In the genomic region with DNA sequence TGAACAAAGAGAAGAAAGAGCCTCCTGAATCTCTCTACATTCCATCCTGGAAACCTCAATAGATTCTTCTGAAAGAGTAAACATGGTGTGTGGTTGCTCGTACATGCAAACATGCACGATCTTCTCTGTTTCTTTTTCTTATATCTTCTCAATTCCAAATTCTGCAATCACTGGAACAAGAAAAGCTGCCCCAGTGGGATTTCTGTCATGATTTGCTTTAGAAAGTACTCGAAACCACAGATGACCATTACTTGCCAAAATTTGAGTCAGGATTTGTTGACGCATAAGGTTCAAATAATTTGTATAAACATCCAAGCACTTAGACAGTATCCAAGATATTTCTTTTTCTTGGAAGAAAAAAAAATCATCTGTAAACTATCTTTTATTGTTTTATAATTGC, we compare ENCODE assay signal across 30 cellular contexts.
DNase-seq lines count a peak whose midpoint lies in the region; ATAC-seq and TF ChIP-seq lines count a peak whose summit lies in the region.
"Had no signal": no experiment of that assay in that cellular context is flagged by ENCODE, and none has a peak within 500 bp of the region (broad histone marks: within the 10 kb centered on the region; RNA-seq: fewer than 3 reads in every experiment).

No MANE protein-coding gene starts in this region.

- no peaks in the 10 kb centered on the region for H3F3A ChIP-seq in SK-N-SH (replicated peaks; ENCODE audit: insufficient read depth)

- H3K9me2 ChIP-seq in SK-N-SH, result no peaks in the 10 kb centered on the region; the same call in 1 of the 2 replicates

- 78% methylated on average over 4 of the region's 4 CpGs for WGBS in SK-N-SH (ENCODE audit: low lambda C conversion rate)

- no peak for TF ChIP-seq RAD21 in SK-N-SH (IDR thresholded peaks at IDR 0.05; ENCODE audit: low read length)

- intact Hi-C loops in gastrocnemius medialis (cut with DNase I; ENCODE audit: low total_unique reads), result no loop called here

- H4K20me1 ChIP-seq in SK-N-SH (ENCODE audit: insufficient read depth), result no peaks in the 10 kb centered on the region

- TF ChIP-seq CTCF in SK-N-SH (IDR thresholded peaks at IDR 0.05) (no peak), gastrocnemius medialis (IDR thresholded peaks at IDR 0.05 in 4 of 5, conservative IDR thresholded peaks at IDR 0.05 in 1 of 5) (no peak)

- H3K9me3 ChIP-seq in SK-N-SH (0 out of 2 replicates have a peak, but pooled peaks cover 5% of the 10 kb centered on the region), gastrocnemius medialis (no peaks in the 10 kb centered on the region)
- H3K9me3 ChIP-seq: BE2C, Peyer's patch, thyroid gland had no signal

- POLR2A ChIA-PET in SK-N-SH (lab: Yijun Ruan, JAX), result no interaction called here

- H3K27me3 ChIP-seq in SK-N-SH (ENCODE audit: insufficient read depth) (no peaks in the 10 kb centered on the region), gastrocnemius medialis (no peaks in the 10 kb centered on the region)
- H3K27me3 ChIP-seq: BE2C, Peyer's patch, thyroid gland had no signal

- peak overlapping the region; percentile 7; the same call in 1 of the 2 replicates for H2AFZ ChIP-seq in SK-N-SH (ENCODE audit: low read depth)
- H2AFZ ChIP-seq: parathyroid adenoma had no signal

- TF ChIP-seq POLR2A in gastrocnemius medialis (IDR thresholded peaks at IDR 0.05), result no peak

- no peaks in the 10 kb centered on the region for H3K79me2 ChIP-seq in SK-N-SH (ENCODE audit: insufficient read depth)
- H3K79me2 ChIP-seq: parathyroid adenoma had no signal

- CTCF ChIA-PET in SK-N-SH (lab: Yijun Ruan, JAX), result interaction anchor here (1.1 kb wide), 1 partner anchor 33 kb away, joined by 3 read pairs; no protein-coding TSS in a partner anchor

- H3K27ac ChIP-seq in SK-N-SH (ENCODE audit: low read depth in 2 of 2, low read length in 1 of 2), result no peak overlapping the region
- no peak overlapping the region for H3K27ac ChIP-seq in gastrocnemius medialis
- H3K27ac ChIP-seq: epithelial cell of prostate, KMS-11, parathyroid adenoma, Peyer's patch, thyroid gland had no signal

- H3K4me2 ChIP-seq in SK-N-SH, result no peak overlapping the region
- H3K4me2 ChIP-seq: KMS-11 had no signal

- H3K4me3 ChIP-seq in SK-N-SH (ENCODE audit: low read depth in 2 of 2, low read length in 1 of 2), result no peak overlapping the region
- H3K4me3 ChIP-seq in gastrocnemius medialis, result no peak overlapping the region
- H3K4me3 ChIP-seq: GM12878, Peyer's patch, thyroid gland had no signal

- in situ Hi-C loops in gastrocnemius medialis (cut with MboI; ENCODE audit: low sequenced_read_pairs in 4 of 4), result no loop called here

- H3K9ac ChIP-seq in SK-N-SH, result no peak overlapping the region
- H3K9ac ChIP-seq: KMS-11, parathyroid adenoma had no signal

- ATAC-seq in SK-N-SH treated with all-trans-retinoic acid at 6 μM for 48 hours (no peak), gastrocnemius medialis (no peak)
- ATAC-seq: GM12878; left ventricle myocardium superior; natural killer cell treated with Interleukin-12 subunit alpha and Interleukin-12 subunit beta and Interleukin-15 and Interleukin-18, amount 100 ng/mL, for 72 hours; right cardiac atrium; stimulated activated naive CD8-positive, alpha-beta T cell treated with anti-CD3 and anti-CD28 coated beads, Interleukin-15, Interleukin-2, amounts not matched to agents 100 U/mL and 50 U/mL, for 24 hours had no signal

- DNase-seq in SK-N-SH (no peak), astrocyte of the hippocampus (ENCODE audit: low read depth, low spot score) (peak; percentile 86), fibroblast of peridontal ligament (ENCODE audit: extremely low read depth) (peak; percentile 74), anterior cingulate cortex (lab: John Stamatoyannopoulos, UW) (no peak), D341Med (ENCODE audit: low spot score) (no peak), gastrocnemius medialis (no peak), SKM-1 treated with dmso at 0.1 percent for 144 hours (lab: John Stamatoyannopoulos, UW; ENCODE audit: unreplicated experiment) (no peak)
- DNase-seq: activated naive CD4-positive, alpha-beta T cell treated with Interleukin-2 at 50 U/mL for 16 hours; activated T-cell treated with anti-CD3 and anti-CD28 coated beads, Interleukin-2, amount 50 U/mL, for 48 hours; amniotic stem cell; BE2C; COR-L47; DMS79; islet precursor cell; left ventricle myocardium superior; MV-4-11; NCI-H2171 treated with DMSO at 0.1 percent for 48 hours; NCI-H524 treated with DMSO at 0.1 percent for 48 hours; Peyer's patch; right cardiac atrium; stimulated activated CD4-positive, alpha-beta T cell treated with anti-CD3 and anti-CD28 coated beads, Interleukin-15, amount 100 ng/mL, for 24 hours; stimulated activated naive CD8-positive, alpha-beta T cell treated with anti-CD3 and anti-CD28 coated beads, Interleukin-15, Interleukin-2, amounts not matched to agents 100 U/mL and 50 U/mL, for 24 hours; T-helper 1 cell; thyroid gland had no signal

- H3K4me1 ChIP-seq in SK-N-SH (ENCODE audit: control insufficient read depth in 1 of 2, insufficient read depth in 2 of 2, low read depth in 1 of 2, low read length in 1 of 2) (no peaks in the 10 kb centered on the region), gastrocnemius medialis (no peaks in the 10 kb centered on the region)
- H3K4me1 ChIP-seq: BE2C, parathyroid adenoma, Peyer's patch, thyroid gland had no signal

- no peaks in the 10 kb centered on the region for H3K36me3 ChIP-seq in SK-N-SH (replicated peaks in 1 of 2; ENCODE audit: control insufficient read depth in 1 of 2, insufficient read depth in 2 of 2, low read length in 1 of 2)
- H3K36me3 ChIP-seq in gastrocnemius medialis, result no peaks in the 10 kb centered on the region
- H3K36me3 ChIP-seq: BE2C, Peyer's patch, thyroid gland had no signal

- TF ChIP-seq EP300 in SK-N-SH (IDR thresholded peaks at IDR 0.05; ENCODE audit: borderline replicate concordance in 1 of 2, low read depth in 1 of 2, low read length in 1 of 2), result no peak

TF ChIP-seq in SK-N-SH, 30 proteins besides CTCF, POLR2A, EP300 and RAD21 (continues in another document):
- TF ChIP-seq REST (IDR thresholded peaks at IDR 0.05; ENCODE audit: low read depth, low read length), result no peak

TF ChIP-seq in SK-N-SH treated with all-trans-retinoic acid at 6 μM for 48 hours, 23 proteins besides CTCF, POLR2A, EP300 and RAD21:
- TF ChIP-seq OSR1 (CRISPR knock-in tag; IDR thresholded peaks at IDR 0.05), result no peak

Comparison
In these comparisons a context has a peak if more than half of its experiments do, and no peak if none do; other contexts are left out.
1. DNase-seq: peak in astrocyte of the hippocampus (single experiment) and fibroblast of peridontal ligament (single experiment); none in SK-N-SH (single experiment), anterior cingulate cortex (0 of 58), D341Med (single experiment), gastrocnemius medialis (0 of 2) and SKM-1 treated with dmso at 0.1 percent for 144 hours (single experiment).